8 cellular contexts compared by ENCODE assay signal in the genomic region with DNA sequence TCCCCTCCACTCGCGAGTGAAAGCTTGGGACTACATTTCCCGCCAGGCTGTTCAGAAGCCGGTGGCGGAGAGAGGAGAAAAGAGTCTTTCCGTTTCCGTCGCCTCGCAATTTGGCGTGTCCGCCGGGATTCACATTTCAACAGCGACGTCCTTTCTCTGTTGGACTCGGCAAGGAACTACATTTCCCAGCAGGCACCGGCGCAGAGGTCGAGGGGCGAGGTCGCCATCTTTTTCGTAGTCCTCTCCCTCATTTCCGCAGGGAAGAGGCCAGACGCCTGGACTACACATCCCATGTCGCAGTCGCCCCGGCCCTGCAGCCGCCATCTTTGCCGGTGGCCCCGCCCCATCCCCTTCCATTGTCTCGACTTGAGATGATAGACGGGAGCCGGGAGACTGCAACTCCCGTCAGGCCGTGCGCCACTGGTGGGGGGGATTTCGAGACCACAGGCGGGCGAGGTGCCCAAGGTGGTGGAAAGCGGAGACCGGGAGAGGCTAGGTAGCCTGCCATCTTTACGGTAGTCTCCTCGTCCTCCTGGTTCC. TPM values are rescaled to one million over a fixed set of nuclear protein-coding genes. Genes with fewer than 3 reads are reported as not detected.
DNase-seq lines count a peak whose midpoint lies in the region; ATAC-seq and TF ChIP-seq lines count a peak whose summit lies in the region.

No MANE protein-coding gene starts in this region.

- H2AFZ ChIP-seq in Loucy (ENCODE audit: low read length): peak overlapping the region; percentile 90

- H3K4me1 ChIP-seq in DOHH2 (ENCODE audit: control insufficient read depth, low read length): peaks cover 27% of the 10 kb centered on the region
- H3K4me1 ChIP-seq in Loucy (ENCODE audit: insufficient read depth, low read length, poor library complexity, severe bottlenecking): peaks cover 28% of the 10 kb centered on the region

- H3K36me3 ChIP-seq in DOHH2 (ENCODE audit: control insufficient read depth, low read length): peaks cover 10% of the 10 kb centered on the region
- no peaks in the 10 kb centered on the region; the same call in 1 of the 2 replicates for H3K36me3 ChIP-seq in H7 (replicated peaks; ENCODE audit: control insufficient read depth, insufficient read depth, low read length)
- no peaks in the 10 kb centered on the region for H3K36me3 ChIP-seq in Loucy (ENCODE audit: insufficient read depth, low read length)

- no peaks in the 10 kb centered on the region for H3K9me3 Mint-ChIP-seq in natural killer cell treated with Interleukin-12 subunit alpha and Interleukin-12 subunit beta and Interleukin-15 and Interleukin-18, amount 100 ng/mL, for 72 hours

- no peaks in the 10 kb centered on the region for H3K9me3 ChIP-seq in DOHH2 (ENCODE audit: control insufficient read depth, insufficient read depth, low read length)
- H3K9me3 ChIP-seq in Loucy (ENCODE audit: insufficient read depth, low read depth, low read length): no peaks in the 10 kb centered on the region

- peaks cover 25 to 26% of the 10 kb centered on the region in 2 donors for H3K4me1 Mint-ChIP-seq in natural killer cell treated with Interleukin-12 subunit alpha and Interleukin-12 subunit beta and Interleukin-15 and Interleukin-18, amount 100 ng/mL, for 72 hours (ENCODE audit: low read depth in 2 of 2)

- peak overlapping the region; percentile 75 for H3K27ac ChIP-seq in DOHH2 (ENCODE audit: low read depth, low read length)

- H3K4me3 ChIP-seq in DOHH2 (ENCODE audit: low read length) (peak overlapping the region; percentile 80), H7 (ENCODE audit: insufficient read depth, low read depth, low read length) (peak overlapping the region; percentile 57), Loucy (ENCODE audit: low read length, poor library complexity, severe bottlenecking) (peak overlapping the region; percentile 82), fibroblast of pulmonary artery (replicated peaks; ENCODE audit: low read depth, low read length) (peak overlapping the region; percentile 69)

- H3K27me3 ChIP-seq in DOHH2 (ENCODE audit: control insufficient read depth, low read length) (no peaks in the 10 kb centered on the region), H7 (ENCODE audit: control insufficient read depth, insufficient read depth, low read length) (no peaks in the 10 kb centered on the region), Loucy (ENCODE audit: insufficient read depth, low read length, poor library complexity, severe bottlenecking) (peaks cover 3% of the 10 kb centered on the region)

- no peaks in the 10 kb centered on the region for H3K36me3 Mint-ChIP-seq in natural killer cell treated with Interleukin-12 subunit alpha and Interleukin-12 subunit beta and Interleukin-15 and Interleukin-18, amount 100 ng/mL, for 72 hours

- H3K79me2 ChIP-seq in DOHH2 (ENCODE audit: control insufficient read depth, low read length) (peaks cover 20% of the 10 kb centered on the region), Loucy (ENCODE audit: insufficient read depth, low read length) (peaks cover 40% of the 10 kb centered on the region)

- no peaks in the 10 kb centered on the region for H3K27me3 Mint-ChIP-seq in natural killer cell treated with Interleukin-12 subunit alpha and Interleukin-12 subunit beta and Interleukin-15 and Interleukin-18, amount 100 ng/mL, for 72 hours

- H4K20me1 ChIP-seq in DOHH2 (ENCODE audit: control insufficient read depth, insufficient read depth, low read depth, low read length) (no peaks in the 10 kb centered on the region), Loucy (ENCODE audit: insufficient read depth, low read length, poor library complexity, severe bottlenecking) (peaks cover 14% of the 10 kb centered on the region)

- no peaks in the 10 kb centered on the region for H3K9me2 ChIP-seq in DOHH2 (replicated peaks; ENCODE audit: control insufficient read depth, low read length)
- no peaks in the 10 kb centered on the region for H3K9me2 ChIP-seq in Loucy (replicated peaks; ENCODE audit: low read depth, low read length)

- TF ChIP-seq CTCF in DOHH2 (IDR thresholded peaks at IDR 0.05; ENCODE audit: low read depth, low read length, poor library complexity, severe bottlenecking) (no peak), Loucy (conservative IDR thresholded peaks at IDR 0.05; ENCODE audit: low read length) (no peak), fibroblast of pulmonary artery (IDR thresholded peaks at IDR 0.05; ENCODE audit: low read length, missing control alignments) (no peak)

- peak overlapping the region; percentile 97 for H3K4me3 Mint-ChIP-seq in natural killer cell treated with Interleukin-12 subunit alpha and Interleukin-12 subunit beta and Interleukin-15 and Interleukin-18, amount 100 ng/mL, for 72 hours

- DNase-seq in H7: peak; percentile 93
- DNase-seq in activated effector memory CD4-positive, alpha-beta T cell treated with anti-CD3 and anti-CD28 coated beads, Interleukin-2, amount 50 U/mL, for 16 hours: peak; percentile 100
- peak; percentile 100 for DNase-seq in fibroblast of pulmonary artery (ENCODE audit: low read depth)
- DNase-seq in natural killer cell treated with Interleukin-12 subunit alpha and Interleukin-12 subunit beta and Interleukin-15 and Interleukin-18, amount 100 ng/mL, for 72 hours (ENCODE audit: low spot score): peak; percentile 100
- DNase-seq in stimulated activated naive CD4-positive, alpha-beta T cell treated with Interleukin-2 at 50 U/mL for 16 hours (lab: John Stamatoyannopoulos, UW): peak; percentile 100

- ATAC-seq in natural killer cell treated with Interleukin-12 subunit alpha and Interleukin-12 subunit beta and Interleukin-15 and Interleukin-18, amount 100 ng/mL, for 72 hours: peak; percentile 90 to 92

- H3F3A ChIP-seq in DOHH2 (ENCODE audit: control insufficient read depth, insufficient read depth): peaks cover 4% of the 10 kb centered on the region; the same call in 1 of the 2 replicates
- no peaks in the 10 kb centered on the region for H3F3A ChIP-seq in Loucy (ENCODE audit: low read depth)

- peak overlapping the region; percentile 72 for H3K4me2 ChIP-seq in DOHH2 (ENCODE audit: low read length)
- H3K4me2 ChIP-seq in Loucy (ENCODE audit: low read depth, low read length, poor library complexity, severe bottlenecking): peak overlapping the region; percentile 82

- TF ChIP-seq POLR2A in Raji (IDR thresholded peaks at IDR 0.05; ENCODE audit: insufficient read depth, low read depth, low read length): peak; percentile 48; the same call in 1 of the 2 replicates

- H3K9ac ChIP-seq in Loucy (ENCODE audit: low read depth, low read length, poor library complexity, severe bottlenecking): peak overlapping the region; percentile 83

- H3K27ac Mint-ChIP-seq in natural killer cell treated with Interleukin-12 subunit alpha and Interleukin-12 subunit beta and Interleukin-15 and Interleukin-18, amount 100 ng/mL, for 72 hours: peak overlapping the region; percentile 99 to 100

RNA-seq across cellular contexts. Expression of a gene that starts 0.9 kb away (rescaled TPM):
- total RNA-seq in H7 (2014; rRNA removed; shearing (Covaris generic)): 78.3 and 89.8 TPM in 2 replicates
- 10 to 100 TPM; 22.8 to 42.0 TPM for total RNA-seq in natural killer cell treated with Interleukin-12 subunit alpha and Interleukin-12 subunit beta and Interleukin-15 and Interleukin-18, amount 100 ng/mL, for 72 hours

RNA-seq across cellular contexts. Expression of a gene that starts 26.1 kb away (rescaled TPM):
- 2.0 TPM in 2 replicates for total RNA-seq in H7 (2014; rRNA removed; shearing (Covaris generic))
- under 1 TPM; 0.17 to 0.36 TPM for total RNA-seq in natural killer cell treated with Interleukin-12 subunit alpha and Interleukin-12 subunit beta and Interleukin-15 and Interleukin-18, amount 100 ng/mL, for 72 hours

RNA-seq across cellular contexts. Expression of a gene that starts 26.4 kb away (rescaled TPM):
- 15.3 and 18.4 TPM in 2 replicates for total RNA-seq in H7 (2014; rRNA removed; shearing (Covaris generic))
- total RNA-seq in natural killer cell treated with Interleukin-12 subunit alpha and Interleukin-12 subunit beta and Interleukin-15 and Interleukin-18, amount 100 ng/mL, for 72 hours: 10 to 100 TPM in 1 of 2 donors, 1 to 10 TPM in 1; 7.4 to 16.8 TPM

RNA-seq across cellular contexts. Expression of a gene that starts 28.6 kb away (rescaled TPM):
- total RNA-seq in H7 (2014; rRNA removed; shearing (Covaris generic)): 16.4 and 35.5 TPM in 2 replicates
- total RNA-seq in natural killer cell treated with Interleukin-12 subunit alpha and Interleukin-12 subunit beta and Interleukin-15 and Interleukin-18, amount 100 ng/mL, for 72 hours: 10 to 100 TPM; 35.3 to 65.0 TPM

RNA-seq across cellular contexts. Expression of a gene that starts 35.1 kb away (rescaled TPM):
- total RNA-seq in H7 (2014; rRNA removed; shearing (Covaris generic)): 4.1 and 5.0 TPM in 2 replicates
- total RNA-seq in natural killer cell treated with Interleukin-12 subunit alpha and Interleukin-12 subunit beta and Interleukin-15 and Interleukin-18, amount 100 ng/mL, for 72 hours: 10 to 100 TPM; 27.5 to 40.0 TPM

Comparison
In these comparisons a context has a peak if more than half of its experiments do, and no peak if none do; other contexts are left out.
1. Peak in every context shown above with its lines: DNase-seq, ATAC-seq, H3K4me3 ChIP-seq and H3K27ac ChIP-seq.